Comparison of ENCODE assay signal across 24 cellular contexts in the genomic region with DNA sequence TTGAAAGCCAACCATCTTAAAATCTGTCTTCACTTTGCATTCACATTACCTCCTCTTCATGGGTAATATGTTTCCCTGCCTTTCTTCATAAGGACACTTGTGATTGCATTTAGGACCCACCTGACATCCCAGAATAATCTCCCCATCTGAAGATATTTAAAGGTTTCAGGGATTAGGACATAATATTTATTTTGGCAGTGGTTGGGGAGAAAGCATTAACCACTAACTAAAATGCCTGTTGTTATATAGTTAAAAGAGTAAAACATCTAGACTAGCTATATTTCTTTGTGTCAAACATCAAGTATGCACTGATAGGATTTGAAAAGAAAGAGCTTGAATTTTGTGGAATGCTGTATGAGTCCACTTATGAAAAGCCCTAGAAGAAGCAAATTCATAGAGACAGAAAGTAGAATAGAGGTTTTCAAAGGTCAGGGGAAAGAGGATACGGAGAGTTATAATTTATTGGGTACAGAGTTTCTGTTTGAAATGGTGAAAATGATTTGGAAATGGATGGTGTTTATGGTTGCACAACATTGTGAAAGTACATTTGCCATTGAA.
"Had no signal": no experiment of that assay in that cellular context is flagged by ENCODE, and none has a peak within 500 bp of the region (broad histone marks: within the 10 kb centered on the region; RNA-seq: fewer than 3 reads in every experiment).

No MANE protein-coding gene starts in this region.

- H3K27me3 ChIP-seq: SJSA1 had no signal

- H3K4me2 ChIP-seq: KMS-11 had no signal

- H3K4me1 ChIP-seq: SJSA1 had no signal

- H3K27ac ChIP-seq: KMS-11, SJSA1, SK-N-MC had no signal

- H3K36me3 ChIP-seq: SJSA1 had no signal

- H3K4me3 ChIP-seq: SJSA1, SK-N-MC had no signal

- H3K9me3 ChIP-seq: SJSA1 had no signal

- ATAC-seq: HepG2 had no signal

- DNase-seq: IMR-90, Kasumi-1, MM.1S, NCI-H1048, NCI-H1105, NCI-H1417, NCI-H1436 treated with DMSO at 0.1 percent for 48 hours, NCI-H1694, NCI-H187 treated with DMSO at 0.1 percent for 48 hours, NCI-H2029 treated with DMSO at 0.1 percent for 48 hours, NCI-H2171, NCI-H226, NCI-H446, NCI-H510A, NCI-H524 treated with DMSO at 0.1 percent for 48 hours, NCI-H69, NCI-H774, Right ventricle myocardium superior, RPMI8226, SIG-M5 had no signal

- H3K9ac ChIP-seq: KMS-11 had no signal
